ENCODE assay signal across 9 cellular contexts in genomic region chr6:30062471-30063178, GRCh38. TPM values are rescaled to one million over a fixed set of nuclear protein-coding genes. Genes with fewer than 3 reads are reported as not detected.
DNase-seq lines count a peak whose midpoint lies in the region; ATAC-seq and TF ChIP-seq lines count a peak whose summit lies in the region.
"Had no signal": no experiment of that assay in that cellular context is flagged by ENCODE, and none has a peak within 500 bp of the region (broad histone marks: within the 10 kb centered on the region; RNA-seq: fewer than 3 reads in every experiment).

No MANE protein-coding gene starts in this region.

- CTCF ChIA-PET in CD8-positive, alpha-beta T cell (lab: Charles Lee) = interaction anchor here (0.5 to 0.7 kb wide), 2 partner anchors 413 to 1554 kb away, joined by 3 read pairs; no protein-coding TSS in a partner anchor

- H3K36me3 Mint-ChIP-seq in CD8-positive, alpha-beta T cell = peaks cover 51% of the 10 kb centered on the region
- H3K36me3 Mint-ChIP-seq in naive thymus-derived CD8-positive, alpha-beta T cell = peaks cover 0 to 49% (median 2%) of the 10 kb centered on the region in 3 donors

- H3K36me3 ChIP-seq in CD8-positive, alpha-beta T cell (ENCODE audit: insufficient read depth, low read length) = peaks cover 3% of the 10 kb centered on the region
- H3K36me3 ChIP-seq in body of pancreas (replicated peaks in 1 of 2; ENCODE audit: insufficient read depth in 1 of 2, low read depth in 2 of 2) (no peaks in the 10 kb centered on the region), vagina (no peaks in the 10 kb centered on the region)

- POLR2A ChIA-PET in CD8-positive, alpha-beta T cell (lab: Charles Lee) = interaction anchor here (0.6 to 2.2 kb wide), 4 partner anchors 12 to 1560 kb away, joined by 3 to 11 read pairs (median 3); partner anchors contain the start of gene RNF39
- POLR2A ChIA-PET in naive thymus-derived CD8-positive, alpha-beta T cell (lab: Charles Lee) = interaction anchor here (0.6 to 3.6 kb wide), 5 partner anchors 12 to 1602 kb away, joined by 3 to 18 read pairs (median 14); partner anchors contain the start of genes HLA-A, RNF39 and TRIM39

- peak overlapping the region; percentile 87 for H3K4me3 ChIP-seq in CD8-positive, alpha-beta T cell (ENCODE audit: low read depth, low read length)
- H3K4me3 ChIP-seq in LNCaP clone FGC (ENCODE audit: low read depth, low read length) (peak overlapping the region; percentile 99), body of pancreas (no peak overlapping the region), vagina (peak overlapping the region in 1 of 2 donors; percentile 81)

- peaks cover 32% of the 10 kb centered on the region for H3K4me1 ChIP-seq in CD8-positive, alpha-beta T cell (ENCODE audit: insufficient read depth, low read length)
- peaks cover 31% of the 10 kb centered on the region for H3K4me1 ChIP-seq in body of pancreas
- peaks cover 37% of the 10 kb centered on the region for H3K4me1 ChIP-seq in vagina

- H3K27me3 ChIP-seq in CD8-positive, alpha-beta T cell (ENCODE audit: insufficient read depth, low read length) = no peaks in the 10 kb centered on the region
- H3K27me3 ChIP-seq in body of pancreas (no peaks in the 10 kb centered on the region), vagina (no peaks in the 10 kb centered on the region)

- no peak for TF ChIP-seq CTCF in CD8-positive, alpha-beta T cell (IDR thresholded peaks at IDR 0.05)
- TF ChIP-seq CTCF in LNCaP clone FGC (IDR thresholded peaks at IDR 0.05; ENCODE audit: control insufficient read depth, extremely low read depth, insufficient read depth) (no peak), body of pancreas (IDR thresholded peaks at IDR 0.05) (no peak), GM13976 (IDR thresholded peaks at IDR 0.05; ENCODE audit: borderline replicate concordance, control extremely low read depth, extremely low read depth, insufficient read depth, missing control alignments) (no peak), vagina (IDR thresholded peaks at IDR 0.05) (no peak)

- intact Hi-C loops in CD8-positive, alpha-beta T cell (cut with DNase I, micrococcal nuclease) = loop anchor here (5.0 to 10.0 kb wide), 9 partner anchors 115 to 1980 kb away; partner anchors contain the start of genes ATP6V1G2 (in 1 of the 2), C6orf47 (in 1 of the 2), CSNK2B (in 1 of the 2) and DDX39B (in 1 of the 2)
- intact Hi-C loops in body of pancreas (cut with DNase I) = no loop called here
- intact Hi-C loops in vagina (cut with DNase I) = no loop called here

- H3K9me3 ChIP-seq in CD8-positive, alpha-beta T cell (ENCODE audit: low read length) = no peaks in the 10 kb centered on the region
- no peaks in the 10 kb centered on the region for H3K9me3 ChIP-seq in body of pancreas
- H3K9me3 ChIP-seq in vagina = no peaks in the 10 kb centered on the region

- no peak for DNase-seq in CD8-positive, alpha-beta T cell
- DNase-seq in LNCaP clone FGC (ENCODE audit: low read depth) = no peak
- DNase-seq in body of pancreas = no peak
- no peak for DNase-seq in naive thymus-derived CD8-positive, alpha-beta T cell
- no peak for DNase-seq in GM13976 (ENCODE audit: low spot score)
- DNase-seq in vagina (ENCODE audit: extremely low spot score in 2 of 2) = no peak
- DNase-seq: stimulated activated CD4-positive, alpha-beta T cell treated with anti-CD3 and anti-CD28 coated beads, Interleukin-4, amount 100 ng/mL, for 1 hour had no signal

- H3K4me1 Mint-ChIP-seq in CD8-positive, alpha-beta T cell (ENCODE audit: low read depth) = peaks cover 61% of the 10 kb centered on the region
- H3K4me1 Mint-ChIP-seq in naive thymus-derived CD8-positive, alpha-beta T cell = peaks cover 22 to 66% (median 44%) of the 10 kb centered on the region in 4 donors

- no peaks in the 10 kb centered on the region for H3K27me3 Mint-ChIP-seq in CD8-positive, alpha-beta T cell (ENCODE audit: low read depth)
- H3K27me3 Mint-ChIP-seq in naive thymus-derived CD8-positive, alpha-beta T cell = no peaks in the 10 kb centered on the region

- in situ Hi-C loops in GM13976 (cut with MboI; ENCODE audit: low sequenced_read_pairs, unreplicated experiment) = no loop called here

- WGBS in body of pancreas, 2 donors = 93 to 95% methylated on average over 6 to 7 of the region's 7 CpGs

- H3K9me3 Mint-ChIP-seq in CD8-positive, alpha-beta T cell = no peaks in the 10 kb centered on the region
- no peaks in the 10 kb centered on the region for H3K9me3 Mint-ChIP-seq in naive thymus-derived CD8-positive, alpha-beta T cell

- peak overlapping the region; percentile 89 for H3K27ac ChIP-seq in CD8-positive, alpha-beta T cell (ENCODE audit: low read depth, low read length)
- H3K27ac ChIP-seq in body of pancreas (peak overlapping the region in 3 of 4 donors; percentile 84 to 91 (median 87)), vagina (no peak overlapping the region)

- ATAC-seq in CD8-positive, alpha-beta T cell = no peak
- ATAC-seq in body of pancreas (no peak), GM18505 (IDR thresholded peaks at IDR 0.05; ENCODE audit: unreplicated experiment) (no peak), GM18502 (IDR thresholded peaks at IDR 0.05; ENCODE audit: poor library complexity, unreplicated experiment) (no peak)
- ATAC-seq in naive thymus-derived CD8-positive, alpha-beta T cell = no peak

- peak overlapping the region; percentile 97 for H3K4me3 Mint-ChIP-seq in CD8-positive, alpha-beta T cell
- H3K4me3 Mint-ChIP-seq in naive thymus-derived CD8-positive, alpha-beta T cell = peak overlapping the region; percentile 87 to 100 (median 99)

- TF ChIP-seq POLR2A in body of pancreas (IDR thresholded peaks at IDR 0.05) (no peak), GM18505 (IDR thresholded peaks at IDR 0.05; ENCODE audit: borderline replicate concordance, extremely low read depth, insufficient read depth, insufficient read length) (no peak), vagina (IDR thresholded peaks at IDR 0.05) (no peak)

- H3K27ac Mint-ChIP-seq in CD8-positive, alpha-beta T cell = peak overlapping the region; percentile 99
- H3K27ac Mint-ChIP-seq in naive thymus-derived CD8-positive, alpha-beta T cell = peak overlapping the region; percentile 82 to 100 (median 99)

RNA-seq across cellular contexts. Expression of gene POLR1H, which starts 1.6 kb away (rescaled TPM):
- 10 to 100 TPM; 26.6 to 30.7 TPM for total RNA-seq in CD8-positive, alpha-beta T cell
- total RNA-seq in body of pancreas (10 to 100 TPM in 1 of 2 donors, 1 to 10 TPM in 1; 7.6 to 18.7 TPM), vagina (31.2 TPM)
- 10 to 100 TPM; 35.9 to 38.5 TPM for total RNA-seq in naive thymus-derived CD8-positive, alpha-beta T cell
- polyA plus RNA-seq in naive thymus-derived CD8-positive, alpha-beta T cell = 100 to 1,000 TPM in 1 of 3 donors, 10 to 100 TPM in 2; 60.8 to 110 (median 93.5) TPM

RNA-seq across cellular contexts. Expression of gene PPP1R11, which starts 4.4 kb away (rescaled TPM):
- 10 to 100 TPM; 24.7 to 28.3 TPM for total RNA-seq in CD8-positive, alpha-beta T cell
- total RNA-seq in body of pancreas (10 to 100 TPM; 18.9 to 34.3 TPM), vagina (19.6 TPM)
- total RNA-seq in naive thymus-derived CD8-positive, alpha-beta T cell = 10 to 100 TPM; 56.6 to 58.1 TPM
- 100 to 1,000 TPM in 2 of 3 donors, 10 to 100 TPM in 1; 97.6 to 108 (median 101) TPM for polyA plus RNA-seq in naive thymus-derived CD8-positive, alpha-beta T cell

RNA-seq across cellular contexts. Expression of gene RNF39, which starts 12.9 kb away (rescaled TPM):
- total RNA-seq in CD8-positive, alpha-beta T cell = not detected
- total RNA-seq in body of pancreas = 1 to 10 TPM in 1 of 2 donors, not detected in 1; 1.6 TPM
- total RNA-seq in naive thymus-derived CD8-positive, alpha-beta T cell = not detected
- polyA plus RNA-seq in naive thymus-derived CD8-positive, alpha-beta T cell = under 1 TPM in 1 of 3 donors, not detected in 2; 0.10 TPM
- 18.2 TPM for total RNA-seq in vagina

RNA-seq across cellular contexts. Expression of gene TRIM31, which starts 50.3 kb away (rescaled TPM):
- not detected for total RNA-seq in CD8-positive, alpha-beta T cell
- total RNA-seq in body of pancreas = under 1 TPM in 1 of 2 donors, not detected in 1; 0.26 TPM
- not detected for total RNA-seq in naive thymus-derived CD8-positive, alpha-beta T cell
- under 1 TPM in 1 of 3 donors, not detected in 2; 0.07 TPM for polyA plus RNA-seq in naive thymus-derived CD8-positive, alpha-beta T cell
- total RNA-seq in vagina = not detected

Comparison
In these comparisons a context has a peak if more than half of its experiments do, and no peak if none do; other contexts are left out.
1. H3K4me3 ChIP-seq: peak in CD8-positive, alpha-beta T cell (single experiment) and LNCaP clone FGC (single experiment); none in body of pancreas (0 of 2).
2. intact Hi-C loops: an anchor here in CD8-positive, alpha-beta T cell (5.0 to 10.0 kb wide); none called in body of pancreas and vagina.